In the genomic region with DNA sequence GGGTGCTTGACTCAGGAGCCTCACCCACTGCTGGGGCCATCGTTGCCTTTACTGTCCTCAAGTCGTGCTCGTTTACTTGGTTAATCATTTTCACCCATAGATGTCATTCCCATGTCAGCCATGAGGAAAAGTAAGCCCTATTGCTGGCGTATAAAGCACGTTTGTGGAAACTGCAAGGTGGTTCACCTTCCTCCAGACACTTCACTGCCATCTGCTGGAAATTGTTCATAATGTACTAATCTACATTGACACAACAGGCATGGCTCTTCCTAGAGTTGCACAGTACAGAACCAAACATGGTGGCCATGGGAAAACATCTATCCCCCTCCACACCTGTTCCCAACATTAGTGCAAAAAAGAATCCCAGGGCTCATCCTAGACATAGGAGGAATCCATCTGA, we compare ENCODE assay signal across 10 cellular contexts.
DNase-seq lines count a peak whose midpoint lies in the region; ATAC-seq and TF ChIP-seq lines count a peak whose summit lies in the region.
"Had no signal": no experiment of that assay in that cellular context is flagged by ENCODE, and none has a peak within 500 bp of the region (broad histone marks: within the 10 kb centered on the region; RNA-seq: fewer than 3 reads in every experiment).

No MANE protein-coding gene starts in this region.

- TF ChIP-seq POLR2A in uterus (IDR thresholded peaks at IDR 0.05), result no peak

- H3K27ac Mint-ChIP-seq in HFFc6 (no peak overlapping the region), endothelial cell (ENCODE audit: unreplicated experiment) (no peak overlapping the region)
- H3K27ac Mint-ChIP-seq in activated CD4-positive, alpha-beta T cell treated with anti-CD3 and anti-CD28 coated beads, Interleukin-2, amount 10 ng/mL, durations not matched to agents 24 days and 14 days, result no peak overlapping the region

- no peaks in the 10 kb centered on the region for H3K36me3 ChIP-seq in RWPE2 (ENCODE audit: low read depth)
- no peaks in the 10 kb centered on the region for H3K36me3 ChIP-seq in uterus

- no peak overlapping the region for H3K27ac ChIP-seq in RWPE2 (ENCODE audit: poor library complexity, severe bottlenecking)
- H3K27ac ChIP-seq in uterus, result no peak overlapping the region

- peak; percentile 79 for DNase-seq in COLO829 (ENCODE audit: low spot score)
- DNase-seq in HFFc6, result no peak
- no peak for DNase-seq in RWPE2 (ENCODE audit: low spot score)
- DNase-seq in kidney tubule cell (ENCODE audit: low spot score), result peak; percentile 68
- no peak for DNase-seq in uterus
- no peak for DNase-seq in activated CD4-positive, alpha-beta T cell treated with anti-CD3 and anti-CD28 coated beads, Interleukin-2, amount 10 ng/mL, durations not matched to agents 24 days and 14 days
- DNase-seq in endothelial cell (ENCODE audit: low spot score), result no peak
- DNase-seq in GM03348 (ENCODE audit: low spot score), result no peak
- DNase-seq: activated T-cell treated with anti-CD3 and anti-CD28 coated beads, Interleukin-2, amount 50 U/mL, for 1 hour; stimulated activated naive CD8-positive, alpha-beta T cell treated with anti-CD3 and anti-CD28 coated beads, Interleukin-15, Interleukin-2, amounts not matched to agents 100 U/mL and 50 U/mL, for 24 hours had no signal

- ATAC-seq in RWPE2 (ENCODE audit: low read depth), result peak; percentile 72; the same call in 2 of the 3 replicates
- ATAC-seq: stimulated activated naive CD8-positive, alpha-beta T cell treated with anti-CD3 and anti-CD28 coated beads, Interleukin-15, Interleukin-2, amounts not matched to agents 100 U/mL and 50 U/mL, for 24 hours had no signal

- TF ChIP-seq CTCF in HFFc6 (IDR thresholded peaks at IDR 0.05) (peak; percentile 15; the same call in 1 of the 2 replicates), RWPE2 (IDR thresholded peaks at IDR 0.05; ENCODE audit: poor library complexity, severe bottlenecking) (peak; percentile 52), uterus (IDR thresholded peaks at IDR 0.05) (peak in 1 of 4 experiments; percentile 14), endothelial cell (IDR thresholded peaks at IDR 0.05; ENCODE audit: unreplicated experiment) (no peak)

- peaks cover 52% of the 10 kb centered on the region for H3K9me3 Mint-ChIP-seq in HFFc6
- no peaks in the 10 kb centered on the region for H3K9me3 Mint-ChIP-seq in activated CD4-positive, alpha-beta T cell treated with anti-CD3 and anti-CD28 coated beads, Interleukin-2, amount 10 ng/mL, durations not matched to agents 24 days and 14 days
- H3K9me3 Mint-ChIP-seq in endothelial cell (ENCODE audit: unreplicated experiment), result peaks cover 25% of the 10 kb centered on the region

- no peaks in the 10 kb centered on the region for H3K4me1 Mint-ChIP-seq in HFFc6 (ENCODE audit: low read depth)
- no peaks in the 10 kb centered on the region for H3K4me1 Mint-ChIP-seq in activated CD4-positive, alpha-beta T cell treated with anti-CD3 and anti-CD28 coated beads, Interleukin-2, amount 10 ng/mL, durations not matched to agents 24 days and 14 days
- no peaks in the 10 kb centered on the region for H3K4me1 Mint-ChIP-seq in endothelial cell (ENCODE audit: unreplicated experiment)

- H3K4me3 ChIP-seq in RWPE2 (ENCODE audit: severe bottlenecking) (no peak overlapping the region), uterus (no peak overlapping the region)

- H3K4me3 Mint-ChIP-seq in HFFc6 (no peak overlapping the region), endothelial cell (ENCODE audit: unreplicated experiment) (no peak overlapping the region)
- H3K4me3 Mint-ChIP-seq in activated CD4-positive, alpha-beta T cell treated with anti-CD3 and anti-CD28 coated beads, Interleukin-2, amount 10 ng/mL, durations not matched to agents 24 days and 14 days, result no peak overlapping the region

- peaks cover 3% of the 10 kb centered on the region; the same call in 1 of the 2 replicates for H3K27me3 Mint-ChIP-seq in HFFc6 (ENCODE audit: insufficient read depth)
- H3K27me3 Mint-ChIP-seq in activated CD4-positive, alpha-beta T cell treated with anti-CD3 and anti-CD28 coated beads, Interleukin-2, amount 10 ng/mL, durations not matched to agents 24 days and 14 days, result no peaks in the 10 kb centered on the region
- peaks cover 4% of the 10 kb centered on the region for H3K27me3 Mint-ChIP-seq in endothelial cell (ENCODE audit: unreplicated experiment)

- H3K36me3 Mint-ChIP-seq in HFFc6 (ENCODE audit: low read depth) (no peaks in the 10 kb centered on the region), endothelial cell (ENCODE audit: low read depth, unreplicated experiment) (peaks cover 4% of the 10 kb centered on the region)
- H3K36me3 Mint-ChIP-seq in activated CD4-positive, alpha-beta T cell treated with anti-CD3 and anti-CD28 coated beads, Interleukin-2, amount 10 ng/mL, durations not matched to agents 24 days and 14 days (ENCODE audit: low read depth), result no peaks in the 10 kb centered on the region

- H3K27me3 ChIP-seq in RWPE2 (ENCODE audit: insufficient read depth, poor library complexity, severe bottlenecking) (no peaks in the 10 kb centered on the region), uterus (no peaks in the 10 kb centered on the region)

- H3K9me3 ChIP-seq in RWPE2 (ENCODE audit: severe bottlenecking) (no peaks in the 10 kb centered on the region), uterus (no peaks in the 10 kb centered on the region)

- intact Hi-C loops in uterus (cut with DNase I; ENCODE audit: low total_unique reads), result no loop called here
- intact Hi-C loops in activated CD4-positive, alpha-beta T cell treated with anti-CD3 and anti-CD28 coated beads, Interleukin-2, amount 10 ng/mL, durations not matched to agents 24 days and 14 days (cut with micrococcal nuclease), result no loop called here

- H3K4me1 ChIP-seq in RWPE2 (ENCODE audit: insufficient read depth, poor library complexity, severe bottlenecking) (no peaks in the 10 kb centered on the region), uterus (no peaks in the 10 kb centered on the region)

Comparison
In these comparisons a context has a peak if more than half of its experiments do, and no peak if none do; other contexts are left out.
1. DNase-seq: peak in COLO829 (single experiment) and kidney tubule cell (single experiment); none in HFFc6 (single experiment), RWPE2 (single experiment), uterus (0 of 2), activated CD4-positive, alpha-beta T cell treated with anti-CD3 and anti-CD28 coated beads, Interleukin-2, amount 10 ng/mL, durations not matched to agents 24 days and 14 days (single experiment), endothelial cell (single experiment) and GM03348 (single experiment).